ENCODE assay signal across 3 cellular contexts in the genomic region with DNA sequence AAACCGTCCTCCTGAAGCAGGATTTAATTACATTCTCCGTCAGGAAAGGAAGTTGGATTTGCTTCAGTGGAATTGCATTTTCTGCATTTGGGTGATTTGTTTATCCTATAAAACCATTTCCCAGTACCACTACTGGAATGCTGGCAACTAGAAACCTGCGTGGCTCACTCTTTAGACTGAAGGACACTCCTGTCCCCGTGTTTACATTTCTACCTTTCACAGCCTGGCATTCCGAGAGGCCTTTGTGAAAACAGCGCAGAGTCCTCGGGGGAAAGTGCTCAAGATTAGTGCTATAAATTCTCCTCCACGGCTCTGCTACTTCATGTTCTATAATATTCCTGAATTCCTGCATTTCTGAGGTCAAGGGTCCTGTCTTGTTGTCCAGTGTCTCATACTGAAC.
TF ChIP-seq lines count a peak whose summit lies in the region.

No MANE protein-coding gene starts in this region.

TF ChIP-seq in HCT116, 20 proteins besides CTCF, POLR2A, EP300 and RAD21 (continues in another document):
- TF ChIP-seq CBX3 (IDR thresholded peaks at IDR 0.05; ENCODE audit: low read depth) (no peak), SIN3A (IDR thresholded peaks at IDR 0.05; ENCODE audit: low read depth) (no peak), POLR2AphosphoS5 (IDR thresholded peaks at IDR 0.05; ENCODE audit: low read depth, low read length) (no peak), EZH2phosphoT487 (IDR thresholded peaks at IDR 0.05; ENCODE audit: borderline replicate concordance) (no peak), TCF7L2 (IDR thresholded peaks at IDR 0.05; ENCODE audit: borderline replicate concordance, extremely low read depth, insufficient read depth, insufficient read length) (no peak), SRF (IDR thresholded peaks at IDR 0.05; ENCODE audit: low read depth) (no peak), CEBPB (IDR thresholded peaks at IDR 0.05; ENCODE audit: low read depth) (no peak), YY1 (IDR thresholded peaks at IDR 0.05; ENCODE audit: extremely low read depth, insufficient replicate concordance, low read depth, low read length) (no peak), ZNF274 (IDR thresholded peaks at IDR 0.05; ENCODE audit: low read depth, low read length) (no peak), EZH2 (IDR thresholded peaks at IDR 0.05) (no peak)
- TF ChIP-seq, protein P1, sequence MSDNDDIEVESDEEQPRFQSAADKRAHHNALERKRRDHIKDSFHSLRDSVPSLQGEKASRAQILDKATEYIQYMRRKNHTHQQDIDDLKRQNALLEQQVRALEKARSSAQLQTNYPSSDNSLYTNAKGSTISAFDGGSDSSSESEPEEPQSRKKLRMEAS (IDR thresholded peaks at IDR 0.05) = no peak
- TF ChIP-seq, protein P2, sequence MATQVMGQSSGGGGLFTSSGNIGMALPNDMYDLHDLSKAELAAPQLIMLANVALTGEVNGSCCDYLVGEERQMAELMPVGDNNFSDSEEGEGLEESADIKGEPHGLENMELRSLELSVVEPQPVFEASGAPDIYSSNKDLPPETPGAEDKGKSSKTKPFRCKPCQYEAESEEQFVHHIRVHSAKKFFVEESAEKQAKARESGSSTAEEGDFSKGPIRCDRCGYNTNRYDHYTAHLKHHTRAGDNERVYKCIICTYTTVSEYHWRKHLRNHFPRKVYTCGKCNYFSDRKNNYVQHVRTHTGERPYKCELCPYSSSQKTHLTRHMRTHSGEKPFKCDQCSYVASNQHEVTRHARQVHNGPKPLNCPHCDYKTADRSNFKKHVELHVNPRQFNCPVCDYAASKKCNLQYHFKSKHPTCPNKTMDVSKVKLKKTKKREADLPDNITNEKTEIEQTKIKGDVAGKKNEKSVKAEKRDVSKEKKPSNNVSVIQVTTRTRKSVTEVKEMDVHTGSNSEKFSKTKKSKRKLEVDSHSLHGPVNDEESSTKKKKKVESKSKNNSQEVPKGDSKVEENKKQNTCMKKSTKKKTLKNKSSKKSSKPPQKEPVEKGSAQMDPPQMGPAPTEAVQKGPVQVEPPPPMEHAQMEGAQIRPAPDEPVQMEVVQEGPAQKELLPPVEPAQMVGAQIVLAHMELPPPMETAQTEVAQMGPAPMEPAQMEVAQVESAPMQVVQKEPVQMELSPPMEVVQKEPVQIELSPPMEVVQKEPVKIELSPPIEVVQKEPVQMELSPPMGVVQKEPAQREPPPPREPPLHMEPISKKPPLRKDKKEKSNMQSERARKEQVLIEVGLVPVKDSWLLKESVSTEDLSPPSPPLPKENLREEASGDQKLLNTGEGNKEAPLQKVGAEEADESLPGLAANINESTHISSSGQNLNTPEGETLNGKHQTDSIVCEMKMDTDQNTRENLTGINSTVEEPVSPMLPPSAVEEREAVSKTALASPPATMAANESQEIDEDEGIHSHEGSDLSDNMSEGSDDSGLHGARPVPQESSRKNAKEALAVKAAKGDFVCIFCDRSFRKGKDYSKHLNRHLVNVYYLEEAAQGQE (IDR thresholded peaks at IDR 0.05; ENCODE audit: low read depth) = no peak
- TF ChIP-seq, protein P3, sequence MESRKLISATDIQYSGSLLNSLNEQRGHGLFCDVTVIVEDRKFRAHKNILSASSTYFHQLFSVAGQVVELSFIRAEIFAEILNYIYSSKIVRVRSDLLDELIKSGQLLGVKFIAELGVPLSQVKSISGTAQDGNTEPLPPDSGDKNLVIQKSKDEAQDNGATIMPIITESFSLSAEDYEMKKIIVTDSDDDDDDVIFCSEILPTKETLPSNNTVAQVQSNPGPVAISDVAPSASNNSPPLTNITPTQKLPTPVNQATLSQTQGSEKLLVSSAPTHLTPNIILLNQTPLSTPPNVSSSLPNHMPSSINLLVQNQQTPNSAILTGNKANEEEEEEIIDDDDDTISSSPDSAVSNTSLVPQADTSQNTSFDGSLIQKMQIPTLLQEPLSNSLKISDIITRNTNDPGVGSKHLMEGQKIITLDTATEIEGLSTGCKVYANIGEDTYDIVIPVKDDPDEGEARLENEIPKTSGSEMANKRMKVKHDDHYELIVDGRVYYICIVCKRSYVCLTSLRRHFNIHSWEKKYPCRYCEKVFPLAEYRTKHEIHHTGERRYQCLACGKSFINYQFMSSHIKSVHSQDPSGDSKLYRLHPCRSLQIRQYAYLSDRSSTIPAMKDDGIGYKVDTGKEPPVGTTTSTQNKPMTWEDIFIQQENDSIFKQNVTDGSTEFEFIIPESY (IDR thresholded peaks at IDR 0.05; ENCODE audit: extremely low read depth, insufficient replicate concordance, low read length) = no peak
- TF ChIP-seq, protein P4, sequence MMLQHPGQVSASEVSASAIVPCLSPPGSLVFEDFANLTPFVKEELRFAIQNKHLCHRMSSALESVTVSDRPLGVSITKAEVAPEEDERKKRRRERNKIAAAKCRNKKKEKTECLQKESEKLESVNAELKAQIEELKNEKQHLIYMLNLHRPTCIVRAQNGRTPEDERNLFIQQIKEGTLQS (IDR thresholded peaks at IDR 0.05) = no peak

TF ChIP-seq in H1, 55 proteins besides CTCF, POLR2A, EP300 and RAD21 (continues in another document):
- TF ChIP-seq, protein P5, sequence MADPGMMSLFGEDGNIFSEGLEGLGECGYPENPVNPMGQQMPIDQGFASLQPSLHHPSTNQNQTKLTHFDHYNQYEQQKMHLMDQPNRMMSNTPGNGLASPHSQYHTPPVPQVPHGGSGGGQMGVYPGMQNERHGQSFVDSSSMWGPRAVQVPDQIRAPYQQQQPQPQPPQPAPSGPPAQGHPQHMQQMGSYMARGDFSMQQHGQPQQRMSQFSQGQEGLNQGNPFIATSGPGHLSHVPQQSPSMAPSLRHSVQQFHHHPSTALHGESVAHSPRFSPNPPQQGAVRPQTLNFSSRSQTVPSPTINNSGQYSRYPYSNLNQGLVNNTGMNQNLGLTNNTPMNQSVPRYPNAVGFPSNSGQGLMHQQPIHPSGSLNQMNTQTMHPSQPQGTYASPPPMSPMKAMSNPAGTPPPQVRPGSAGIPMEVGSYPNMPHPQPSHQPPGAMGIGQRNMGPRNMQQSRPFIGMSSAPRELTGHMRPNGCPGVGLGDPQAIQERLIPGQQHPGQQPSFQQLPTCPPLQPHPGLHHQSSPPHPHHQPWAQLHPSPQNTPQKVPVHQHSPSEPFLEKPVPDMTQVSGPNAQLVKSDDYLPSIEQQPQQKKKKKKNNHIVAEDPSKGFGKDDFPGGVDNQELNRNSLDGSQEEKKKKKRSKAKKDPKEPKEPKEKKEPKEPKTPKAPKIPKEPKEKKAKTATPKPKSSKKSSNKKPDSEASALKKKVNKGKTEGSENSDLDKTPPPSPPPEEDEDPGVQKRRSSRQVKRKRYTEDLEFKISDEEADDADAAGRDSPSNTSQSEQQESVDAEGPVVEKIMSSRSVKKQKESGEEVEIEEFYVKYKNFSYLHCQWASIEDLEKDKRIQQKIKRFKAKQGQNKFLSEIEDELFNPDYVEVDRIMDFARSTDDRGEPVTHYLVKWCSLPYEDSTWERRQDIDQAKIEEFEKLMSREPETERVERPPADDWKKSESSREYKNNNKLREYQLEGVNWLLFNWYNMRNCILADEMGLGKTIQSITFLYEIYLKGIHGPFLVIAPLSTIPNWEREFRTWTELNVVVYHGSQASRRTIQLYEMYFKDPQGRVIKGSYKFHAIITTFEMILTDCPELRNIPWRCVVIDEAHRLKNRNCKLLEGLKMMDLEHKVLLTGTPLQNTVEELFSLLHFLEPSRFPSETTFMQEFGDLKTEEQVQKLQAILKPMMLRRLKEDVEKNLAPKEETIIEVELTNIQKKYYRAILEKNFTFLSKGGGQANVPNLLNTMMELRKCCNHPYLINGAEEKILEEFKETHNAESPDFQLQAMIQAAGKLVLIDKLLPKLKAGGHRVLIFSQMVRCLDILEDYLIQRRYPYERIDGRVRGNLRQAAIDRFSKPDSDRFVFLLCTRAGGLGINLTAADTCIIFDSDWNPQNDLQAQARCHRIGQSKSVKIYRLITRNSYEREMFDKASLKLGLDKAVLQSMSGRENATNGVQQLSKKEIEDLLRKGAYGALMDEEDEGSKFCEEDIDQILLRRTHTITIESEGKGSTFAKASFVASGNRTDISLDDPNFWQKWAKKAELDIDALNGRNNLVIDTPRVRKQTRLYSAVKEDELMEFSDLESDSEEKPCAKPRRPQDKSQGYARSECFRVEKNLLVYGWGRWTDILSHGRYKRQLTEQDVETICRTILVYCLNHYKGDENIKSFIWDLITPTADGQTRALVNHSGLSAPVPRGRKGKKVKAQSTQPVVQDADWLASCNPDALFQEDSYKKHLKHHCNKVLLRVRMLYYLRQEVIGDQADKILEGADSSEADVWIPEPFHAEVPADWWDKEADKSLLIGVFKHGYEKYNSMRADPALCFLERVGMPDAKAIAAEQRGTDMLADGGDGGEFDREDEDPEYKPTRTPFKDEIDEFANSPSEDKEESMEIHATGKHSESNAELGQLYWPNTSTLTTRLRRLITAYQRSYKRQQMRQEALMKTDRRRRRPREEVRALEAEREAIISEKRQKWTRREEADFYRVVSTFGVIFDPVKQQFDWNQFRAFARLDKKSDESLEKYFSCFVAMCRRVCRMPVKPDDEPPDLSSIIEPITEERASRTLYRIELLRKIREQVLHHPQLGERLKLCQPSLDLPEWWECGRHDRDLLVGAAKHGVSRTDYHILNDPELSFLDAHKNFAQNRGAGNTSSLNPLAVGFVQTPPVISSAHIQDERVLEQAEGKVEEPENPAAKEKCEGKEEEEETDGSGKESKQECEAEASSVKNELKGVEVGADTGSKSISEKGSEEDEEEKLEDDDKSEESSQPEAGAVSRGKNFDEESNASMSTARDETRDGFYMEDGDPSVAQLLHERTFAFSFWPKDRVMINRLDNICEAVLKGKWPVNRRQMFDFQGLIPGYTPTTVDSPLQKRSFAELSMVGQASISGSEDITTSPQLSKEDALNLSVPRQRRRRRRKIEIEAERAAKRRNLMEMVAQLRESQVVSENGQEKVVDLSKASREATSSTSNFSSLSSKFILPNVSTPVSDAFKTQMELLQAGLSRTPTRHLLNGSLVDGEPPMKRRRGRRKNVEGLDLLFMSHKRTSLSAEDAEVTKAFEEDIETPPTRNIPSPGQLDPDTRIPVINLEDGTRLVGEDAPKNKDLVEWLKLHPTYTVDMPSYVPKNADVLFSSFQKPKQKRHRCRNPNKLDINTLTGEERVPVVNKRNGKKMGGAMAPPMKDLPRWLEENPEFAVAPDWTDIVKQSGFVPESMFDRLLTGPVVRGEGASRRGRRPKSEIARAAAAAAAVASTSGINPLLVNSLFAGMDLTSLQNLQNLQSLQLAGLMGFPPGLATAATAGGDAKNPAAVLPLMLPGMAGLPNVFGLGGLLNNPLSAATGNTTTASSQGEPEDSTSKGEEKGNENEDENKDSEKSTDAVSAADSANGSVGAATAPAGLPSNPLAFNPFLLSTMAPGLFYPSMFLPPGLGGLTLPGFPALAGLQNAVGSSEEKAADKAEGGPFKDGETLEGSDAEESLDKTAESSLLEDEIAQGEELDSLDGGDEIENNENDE (IDR thresholded peaks at IDR 0.05; ENCODE audit: insufficient replicate concordance, low read length) = no peak
- no peak for TF ChIP-seq KDM5A (IDR thresholded peaks at IDR 0.05; ENCODE audit: low read length)

TF ChIP-seq in SK-N-SH treated with all-trans-retinoic acid at 6 μM for 48 hours, 23 proteins besides CTCF, POLR2A, EP300 and RAD21:
- TF ChIP-seq GLIS3 (CRISPR knock-in tag; IDR thresholded peaks at IDR 0.05) = no peak
- TF ChIP-seq ZFP30 (CRISPR knock-in tag; IDR thresholded peaks at IDR 0.05) = no peak
- TF ChIP-seq, protein P6, sequence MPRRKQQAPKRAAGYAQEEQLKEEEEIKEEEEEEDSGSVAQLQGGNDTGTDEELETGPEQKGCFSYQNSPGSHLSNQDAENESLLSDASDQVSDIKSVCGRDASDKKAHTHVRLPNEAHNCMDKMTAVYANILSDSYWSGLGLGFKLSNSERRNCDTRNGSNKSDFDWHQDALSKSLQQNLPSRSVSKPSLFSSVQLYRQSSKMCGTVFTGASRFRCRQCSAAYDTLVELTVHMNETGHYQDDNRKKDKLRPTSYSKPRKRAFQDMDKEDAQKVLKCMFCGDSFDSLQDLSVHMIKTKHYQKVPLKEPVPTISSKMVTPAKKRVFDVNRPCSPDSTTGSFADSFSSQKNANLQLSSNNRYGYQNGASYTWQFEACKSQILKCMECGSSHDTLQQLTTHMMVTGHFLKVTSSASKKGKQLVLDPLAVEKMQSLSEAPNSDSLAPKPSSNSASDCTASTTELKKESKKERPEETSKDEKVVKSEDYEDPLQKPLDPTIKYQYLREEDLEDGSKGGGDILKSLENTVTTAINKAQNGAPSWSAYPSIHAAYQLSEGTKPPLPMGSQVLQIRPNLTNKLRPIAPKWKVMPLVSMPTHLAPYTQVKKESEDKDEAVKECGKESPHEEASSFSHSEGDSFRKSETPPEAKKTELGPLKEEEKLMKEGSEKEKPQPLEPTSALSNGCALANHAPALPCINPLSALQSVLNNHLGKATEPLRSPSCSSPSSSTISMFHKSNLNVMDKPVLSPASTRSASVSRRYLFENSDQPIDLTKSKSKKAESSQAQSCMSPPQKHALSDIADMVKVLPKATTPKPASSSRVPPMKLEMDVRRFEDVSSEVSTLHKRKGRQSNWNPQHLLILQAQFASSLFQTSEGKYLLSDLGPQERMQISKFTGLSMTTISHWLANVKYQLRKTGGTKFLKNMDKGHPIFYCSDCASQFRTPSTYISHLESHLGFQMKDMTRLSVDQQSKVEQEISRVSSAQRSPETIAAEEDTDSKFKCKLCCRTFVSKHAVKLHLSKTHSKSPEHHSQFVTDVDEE (CRISPR knock-in tag; IDR thresholded peaks at IDR 0.05) = no peak
